18 cellular contexts compared by ENCODE assay signal in the genomic region with DNA sequence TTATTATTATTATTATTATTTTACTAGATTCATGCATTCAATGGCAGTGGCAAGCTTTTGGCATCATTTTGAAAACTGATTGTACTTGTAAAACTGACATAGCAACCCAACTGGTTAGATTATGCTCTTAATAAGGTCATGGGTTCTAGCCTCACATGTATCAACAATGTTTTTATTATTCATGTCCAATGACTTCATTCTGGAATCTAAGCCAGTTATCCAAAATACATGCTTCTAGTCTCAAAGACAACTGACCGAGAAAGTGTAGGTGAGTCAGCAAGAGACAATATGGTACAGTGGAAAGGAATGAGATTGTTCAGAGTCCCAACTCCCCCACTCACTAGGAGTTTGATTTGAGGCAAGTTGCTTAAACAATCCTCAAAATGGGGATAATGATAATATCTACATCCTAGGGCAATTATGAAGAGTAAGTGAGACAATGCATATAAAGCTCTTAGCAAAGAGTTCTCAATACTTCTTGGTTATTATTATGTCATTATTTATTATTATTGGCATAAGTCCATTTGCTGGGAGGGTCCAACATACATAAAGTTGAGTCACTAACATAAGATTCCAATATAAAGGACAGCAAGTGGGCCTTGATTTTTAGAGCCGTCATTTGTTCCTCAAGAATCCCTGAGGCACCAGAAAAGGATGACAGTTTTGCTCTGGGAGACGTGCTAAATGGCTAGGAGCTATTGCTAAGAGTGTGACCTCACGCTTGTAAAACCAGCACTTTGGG.
"Had no signal": no experiment of that assay in that cellular context is flagged by ENCODE, and none has a peak within 500 bp of the region (broad histone marks: within the 10 kb centered on the region; RNA-seq: fewer than 3 reads in every experiment).

No MANE protein-coding gene starts in this region.

- H3K9me3 Mint-ChIP-seq: activated CD8-positive, alpha-beta T cell treated with anti-CD3 and anti-CD28 coated beads for 36 hours had no signal

- H3K27ac ChIP-seq: left ventricle myocardium inferior, sigmoid colon, upper lobe of right lung, VCaP had no signal

- H3K27me3 ChIP-seq: sigmoid colon, upper lobe of right lung had no signal

- H3K27me3 Mint-ChIP-seq: activated CD4-positive, alpha-beta T cell treated with anti-CD3 and anti-CD28 coated beads, Interleukin-2, amount 10 ng/mL, durations not matched to agents 7 days and 5 days; activated CD8-positive, alpha-beta memory T cell treated with anti-CD3 and anti-CD28 coated beads, Interleukin-2, amount 10 ng/mL, durations not matched to agents 7 days and 5 days; activated CD8-positive, alpha-beta T cell treated with anti-CD3 and anti-CD28 coated beads for 36 hours; naive thymus-derived CD8-positive, alpha-beta T cell had no signal

- H3K27ac Mint-ChIP-seq: activated CD4-positive, alpha-beta T cell treated with anti-CD3 and anti-CD28 coated beads, Interleukin-2, amount 10 ng/mL, durations not matched to agents 7 days and 5 days; activated CD8-positive, alpha-beta memory T cell treated with anti-CD3 and anti-CD28 coated beads, Interleukin-2, amount 10 ng/mL, durations not matched to agents 7 days and 5 days; activated CD8-positive, alpha-beta T cell treated with anti-CD3 and anti-CD28 coated beads for 36 hours; brain; mesothelial cell of epicardium had no signal

- H3K9ac ChIP-seq: SK-N-SH had no signal

- DNase-seq: activated CD4-positive, alpha-beta T cell treated with anti-CD3 and anti-CD28 coated beads, Interleukin-2, amount 10 ng/mL, durations not matched to agents 7 days and 5 days; activated CD8-positive, alpha-beta memory T cell treated with anti-CD3 and anti-CD28 coated beads, Interleukin-2, amount 10 ng/mL, durations not matched to agents 7 days and 5 days; activated CD8-positive, alpha-beta T cell treated with anti-CD3 and anti-CD28 coated beads for 36 hours; central memory CD4-positive, alpha-beta T cell; foreskin fibroblast; left ventricle myocardium inferior; naive thymus-derived CD8-positive, alpha-beta T cell; retina; sigmoid colon; SK-N-SH; stimulated activated CD4-positive, alpha-beta T cell treated with anti-CD3 and anti-CD28 coated beads, Interleukin-2, amount 100 ng/mL, for 48 hours; stimulated activated CD8-positive, alpha-beta memory T cell treated with anti-CD3 and anti-CD28 coated beads, Interleukin-4, amount 100 ng/mL, for 48 hours; stimulated activated naive CD4-positive, alpha-beta T cell; upper lobe of right lung had no signal

- H3K4me3 ChIP-seq: left ventricle myocardium inferior, sigmoid colon, upper lobe of right lung had no signal

- H3K9me3 ChIP-seq: SK-N-SH, upper lobe of right lung had no signal

- H3K4me2 ChIP-seq: SK-N-SH had no signal

- H3K36me3 ChIP-seq: left ventricle myocardium inferior, sigmoid colon, upper lobe of right lung had no signal

- H3K4me3 Mint-ChIP-seq: activated CD4-positive, alpha-beta T cell treated with anti-CD3 and anti-CD28 coated beads, Interleukin-2, amount 10 ng/mL, durations not matched to agents 7 days and 5 days; activated CD8-positive, alpha-beta memory T cell treated with anti-CD3 and anti-CD28 coated beads, Interleukin-2, amount 10 ng/mL, durations not matched to agents 7 days and 5 days; activated CD8-positive, alpha-beta T cell treated with anti-CD3 and anti-CD28 coated beads for 36 hours; brain; mesothelial cell of epicardium had no signal

- ATAC-seq: activated CD4-positive, CD25-positive, alpha-beta regulatory T cell treated with anti-CD3 and anti-CD28 coated beads, Interleukin-2, amount 50 U/mL, for 24 hours; activated CD8-positive, alpha-beta memory T cell treated with anti-CD3 and anti-CD28 coated beads, Interleukin-2, amount 10 ng/mL, durations not matched to agents 7 days and 5 days; activated CD8-positive, alpha-beta T cell treated with anti-CD3 and anti-CD28 coated beads for 36 hours; naive thymus-derived CD8-positive, alpha-beta T cell; upper lobe of right lung had no signal
